ENCODE assay signal across 23 cellular contexts in genomic region chr3:181757694-181758306, GRCh38. TPM values are rescaled to one million over a fixed set of nuclear protein-coding genes. Genes with fewer than 3 reads are reported as not detected.
DNase-seq lines count a peak whose midpoint lies in the region; ATAC-seq lines count a peak whose summit lies in the region.
"Had no signal": no experiment of that assay in that cellular context is flagged by ENCODE, and none has a peak within 500 bp of the region (broad histone marks: within the 10 kb centered on the region; RNA-seq: fewer than 3 reads in every experiment).

No MANE protein-coding gene starts in this region.

- peak overlapping the region; percentile 59 for H3K27ac ChIP-seq in caudate nucleus (ENCODE audit: low read depth, low read length)
- H3K27ac ChIP-seq: colonic mucosa, GM23248, left ventricle myocardium inferior, neutrophil, tibial artery had no signal

- DNase-seq in Daoy (ENCODE audit: low read depth) (peak; percentile 4), NCI-H146 treated with DMSO at 0.1 percent for 48 hours (lab: John Stamatoyannopoulos, UW; ENCODE audit: unreplicated experiment) (peak; percentile 97), NCI-H748 (lab: John Stamatoyannopoulos, UW; ENCODE audit: unreplicated experiment) (peak; percentile 53), caudate nucleus (lab: John Stamatoyannopoulos, UW) (no peak), SKM-1 (lab: John Stamatoyannopoulos, UW; ENCODE audit: unreplicated experiment) (no peak)
- DNase-seq: activated CD4-positive, alpha-beta T cell treated with anti-CD3 and anti-CD28 coated beads, Interleukin-2, amount 10 ng/mL, durations not matched to agents 24 days and 14 days; activated CD8-positive, alpha-beta memory T cell treated with anti-CD3 and anti-CD28 coated beads, Interleukin-2, amount 50 U/mL, for 4 hours; C1 segment of cervical spinal cord; colonic mucosa; GDM1; GM23248; head of caudate nucleus; Karpas-422; left ventricle myocardium inferior; NCI-H226; SHP77; stimulated activated CD4-positive, alpha-beta T cell treated with anti-CD3 and anti-CD28 coated beads, Interleukin-4, amount 100 ng/mL, for 24 hours; T-helper 1 cell; tibial artery had no signal

- ATAC-seq in HG03520 (IDR thresholded peaks at IDR 0.05; ENCODE audit: unreplicated experiment) (no peak), HG03571 (IDR thresholded peaks at IDR 0.05; ENCODE audit: unreplicated experiment) (no peak), HG03097 (IDR thresholded peaks at IDR 0.05; ENCODE audit: low FRiP score, unreplicated experiment) (no peak)

RNA-seq across cellular contexts. Expression of gene SOX2, which starts 46.1 kb away (rescaled TPM):
- total RNA-seq in Daoy (2014; rRNA removed; shearing (Covaris generic)): 3.1 and 4.3 TPM in 2 replicates
- total RNA-seq: activated CD4-positive, alpha-beta T cell treated with anti-CD3 and anti-CD28 coated beads, Interleukin-2, amount 10 ng/mL, durations not matched to agents 24 days and 14 days; GM23248 had no signal

Comparison
In these comparisons a context has a peak if more than half of its experiments do, and no peak if none do; other contexts are left out.
1. DNase-seq: peak in Daoy (single experiment), NCI-H146 treated with DMSO at 0.1 percent for 48 hours (single experiment) and NCI-H748 (single experiment); none in caudate nucleus (0 of 61) and SKM-1 (single experiment).